8 cellular contexts compared by ENCODE assay signal in genomic region chr10:100562806-100563293, GRCh38. TPM values are rescaled to one million over a fixed set of nuclear protein-coding genes. Genes with fewer than 3 reads are reported as not detected.
DNase-seq lines count a peak whose midpoint lies in the region; ATAC-seq, FAIRE-seq and TF ChIP-seq lines count a peak whose summit lies in the region.

No MANE protein-coding gene starts in this region.

- H3K27ac ChIP-seq in A549 (no peak overlapping the region), lower lobe of right lung (no peak overlapping the region)

- POLR2A ChIA-PET in A549 (lab: Yijun Ruan, JAX) = interaction anchor here (2.4 kb wide), 1 partner anchor 316 kb away, joined by 13 read pairs; no protein-coding TSS in a partner anchor

- TF ChIP-seq EP300 in A549 (IDR thresholded peaks at IDR 0.05) = no peak

- H3K4me3 ChIP-seq in A549 (no peak overlapping the region), lower lobe of right lung (no peak overlapping the region)

- no peak for TF ChIP-seq POLR2A in A549 (IDR thresholded peaks at IDR 0.05; ENCODE audit: low read length)

- WGBS in A549 (ENCODE audit: missing lambda C conversion rate) = 75% methylated on average over 10 of the region's 20 CpGs

- peak; percentile 17; the same call in 1 of the 3 replicates for TF ChIP-seq CTCF in A549 (IDR thresholded peaks at IDR 0.05)
- no peak for TF ChIP-seq CTCF in lower lobe of right lung (IDR thresholded peaks at IDR 0.05)

- H3K9me3 ChIP-seq in A549 = no peaks in the 10 kb centered on the region
- H3K9me3 ChIP-seq in lower lobe of right lung = no peaks in the 10 kb centered on the region

- H3K36me3 ChIP-seq in lower lobe of right lung = no peaks in the 10 kb centered on the region

- intact Hi-C loops in lower lobe of right lung (cut with DNase I) = no loop called here

- peak in 1 of 2 experiments; percentile 54; a peak in 2 of 5 replicates for TF ChIP-seq RAD21 in A549 (conservative IDR thresholded peaks at IDR 0.05 in 1 of 2, IDR thresholded peaks at IDR 0.05 in 1 of 2)

- ATAC-seq in A549 (peak; percentile 53 to 70; a peak in 4 of 6 replicates), lower lobe of right lung (peak; percentile 46 to 47), GM21737 (IDR thresholded peaks at IDR 0.05; ENCODE audit: unreplicated experiment) (no peak), HG02973 (IDR thresholded peaks at IDR 0.05; ENCODE audit: unreplicated experiment) (no peak)

- H3K4me1 ChIP-seq in A549 (peaks cover 7% of the 10 kb centered on the region; the same call in 2 of the 3 replicates), lower lobe of right lung (peaks cover 14% of the 10 kb centered on the region)

- no peak overlapping the region for H3K4me2 ChIP-seq in A549

- in situ Hi-C loops in T47D (cut with HindIII; ENCODE audit: low pct_unique_long_range_greater_than_20kb, low sequenced_read_pairs) = no loop called here

- CTCF ChIA-PET in A549 (lab: Yijun Ruan, JAX) = interaction anchor here (0.7 to 13.5 kb wide), 33 partner anchors 8 to 364 kb away, joined by 3 to 289 read pairs (median 5); partner anchors contain the start of genes HIF1AN and PAX2

- DNase-seq in A549 (ENCODE audit: low read depth in 1 of 2, low spot score in 1 of 2) (peak; percentile 47 to 48), Daoy (ENCODE audit: low read depth) (peak; percentile 72), NCI-H69 (lab: John Stamatoyannopoulos, UW) (peak; percentile 7), T47D (ENCODE audit: low read depth in 1 of 2, low spot score in 1 of 2) (peak; percentile 74 to 77), lower lobe of right lung (no peak)
- no peak for DNase-seq in activated CD4-positive, CD25-positive, alpha-beta regulatory T cell (lab: John Stamatoyannopoulos, UW)

- no peak for FAIRE-seq in A549 (lab: Jason Lieb, UNC)

- H3K27me3 ChIP-seq in lower lobe of right lung (ENCODE audit: low read depth) = peaks cover 57% of the 10 kb centered on the region

TF ChIP-seq in A549, 52 proteins besides CTCF, POLR2A, EP300 and RAD21:
- TF ChIP-seq SMC3 (IDR thresholded peaks at IDR 0.05) = peak; percentile 20; the same call in 1 of the 3 replicates
- no peak for TF ChIP-seq TFCP2L1 (CRISPR knock-in tag; IDR thresholded peaks at IDR 0.05)

RNA-seq across cellular contexts. Expression of gene HIF1AN, which starts 27.1 kb away (rescaled TPM):
- polyA plus RNA-seq in A549 (2011; rRNA removed) (21.6 and 26.4 TPM in 2 replicates), A549 (2017; fragmentation: RNase III; extraction: RNeasy Plus Mini Kit Qiagen cat#74134 plus additional on column Dnase treatment) (13.4 to 16.4 TPM (median 15.3 TPM) in 3 replicates)
- 3.7 and 4.3 TPM in 2 replicates for polyA plus RNA-seq in A549 (2012; cell fraction: cytosol; rRNA removed)
- polyA plus RNA-seq in A549 (2012; cell fraction: nucleus; rRNA removed) = 4.0 and 7.1 TPM in 2 replicates
- polyA minus RNA-seq in A549 (2011; rRNA and poly(A)+ RNA removed) = 24.9 and 26.0 TPM in 2 replicates
- total RNA-seq in Daoy (2014; rRNA removed; shearing (Covaris generic)) = 3.6 and 4.6 TPM in 2 replicates
- 35.6 TPM for total RNA-seq in lower lobe of right lung

RNA-seq across cellular contexts. Expression of gene NDUFB8, which starts 33.2 kb away (rescaled TPM):
- polyA plus RNA-seq in A549 (2011; rRNA removed) (208 and 221 TPM in 2 replicates), A549 (2017; fragmentation: RNase III; extraction: RNeasy Plus Mini Kit Qiagen cat#74134 plus additional on column Dnase treatment) (324 to 355 TPM (median 333 TPM) in 3 replicates)
- 531 and 601 TPM in 2 replicates for polyA plus RNA-seq in A549 (2012; cell fraction: cytosol; rRNA removed)
- 317 and 358 TPM in 2 replicates for polyA plus RNA-seq in A549 (2012; cell fraction: nucleus; rRNA removed)
- 106 and 136 TPM in 2 replicates for polyA minus RNA-seq in A549 (2011; rRNA and poly(A)+ RNA removed)
- 138 and 147 TPM in 2 replicates for total RNA-seq in Daoy (2014; rRNA removed; shearing (Covaris generic))
- 119 TPM for total RNA-seq in lower lobe of right lung

RNA-seq across cellular contexts. Expression of gene SEC31B, which starts 43.2 kb away (rescaled TPM):
- 7.1 and 9.2 TPM in 2 replicates for polyA plus RNA-seq in A549 (2011; rRNA removed)
- 2.2 and 2.9 TPM in 2 replicates for polyA plus RNA-seq in A549 (2012; cell fraction: cytosol; rRNA removed)
- polyA plus RNA-seq in A549 (2012; cell fraction: nucleus; rRNA removed) = 29.5 and 40.0 TPM in 2 replicates
- polyA plus RNA-seq in A549 (2017; fragmentation: RNase III; extraction: RNeasy Plus Mini Kit Qiagen cat#74134 plus additional on column Dnase treatment) = 4.5 to 6.8 TPM (median 6.2 TPM) in 3 replicates
- polyA minus RNA-seq in A549 (2011; rRNA and poly(A)+ RNA removed) = 6.4 and 7.4 TPM in 2 replicates
- 0.27 and 0.34 TPM in 2 replicates for total RNA-seq in Daoy (2014; rRNA removed; shearing (Covaris generic))
- total RNA-seq in lower lobe of right lung = 16.0 TPM

Comparison
In these comparisons a context has a peak if more than half of its experiments do, and no peak if none do; other contexts are left out.
1. ATAC-seq: peak in A549 (2 of 2) and lower lobe of right lung (2 of 2); none in GM21737 (single experiment) and HG02973 (single experiment).
2. DNase-seq: peak in A549 (2 of 2), Daoy (single experiment), NCI-H69 (single experiment) and T47D (2 of 2); none in lower lobe of right lung (single experiment) and activated CD4-positive, CD25-positive, alpha-beta regulatory T cell (0 of 4).
3. RNA of gene SEC31B, which starts 43.2 kb away (total RNA-seq): 16.0 TPM in lower lobe of right lung (single experiment); 0.27 to 0.34 TPM in Daoy; every median in the first group is over 10 times any median in the second.